Comparison of ENCODE assay signal across 13 cellular contexts in the genomic region with DNA sequence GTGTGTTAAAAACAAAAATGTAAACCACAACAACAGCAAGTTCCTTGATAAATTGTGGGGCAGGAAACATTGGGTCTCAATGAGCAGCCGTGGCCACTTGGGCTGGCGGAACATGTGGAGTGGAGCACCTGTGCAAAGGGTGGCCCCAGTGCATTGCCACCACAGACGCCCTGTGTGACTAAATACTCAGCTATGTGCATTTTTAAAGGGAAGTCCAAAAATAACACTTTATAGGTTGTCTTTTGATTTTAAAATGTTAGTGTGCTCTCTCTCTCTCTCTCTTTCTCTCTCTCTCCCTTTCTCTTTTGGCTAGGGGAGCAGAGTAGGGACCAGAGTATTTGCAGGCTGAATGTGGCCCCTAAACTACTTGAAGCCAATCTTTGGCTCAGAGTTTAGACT.
A peak's percentile ranks its signal among the peaks of the same experiment; 100 is the strongest.
DNase-seq lines count a peak whose midpoint lies in the region; ATAC-seq and TF ChIP-seq lines count a peak whose summit lies in the region.
"Had no signal": no experiment of that assay in that cellular context is flagged by ENCODE, and none has a peak within 500 bp of the region (broad histone marks: within the 10 kb centered on the region; RNA-seq: fewer than 3 reads in every experiment).

No MANE protein-coding gene starts in this region.

- intact Hi-C loops in activated B cell treated with CpG ODN at 0.5 μM for 24 hours (cut with micrococcal nuclease) (loop anchor here (5.0 kb wide), 1 partner anchor 97 kb away; no protein-coding TSS in a partner anchor), spleen (cut with DNase I; ENCODE audit: low total_unique reads) (no loop called here)

- ATAC-seq in activated B cell treated with CpG ODN at 0.5 μM for 24 hours (ENCODE audit: low read depth) = peak; percentile 43
- no peak for ATAC-seq in HG02623 (IDR thresholded peaks at IDR 0.05; ENCODE audit: unreplicated experiment)
- ATAC-seq: activated naive CD4-positive, alpha-beta T cell treated with anti-CD3 and anti-CD28 coated beads, Interleukin-2, amount 50 U/mL, for 72 hours had no signal

- TF ChIP-seq POLR2A in spleen (IDR thresholded peaks at IDR 0.05) = no peak

- peak overlapping the region in 1 of 8 donors; percentile 22 for H3K4me3 ChIP-seq in spleen
- H3K4me3 ChIP-seq: upper lobe of left lung had no signal

- CTCF ChIA-PET in activated B cell treated with CpG ODN at 0.5 μM for 24 hours (lab: Charles Lee) = no interaction called here

- no peaks in the 10 kb centered on the region for H3K27me3 Mint-ChIP-seq in activated B cell treated with CpG ODN at 0.5 μM for 24 hours

- H3K9me3 Mint-ChIP-seq in activated B cell treated with CpG ODN at 0.5 μM for 24 hours = peaks cover 2% of the 10 kb centered on the region

- POLR2A ChIA-PET in activated B cell treated with CpG ODN at 0.5 μM for 24 hours (lab: Charles Lee) = interaction anchor here (0.6 to 1.6 kb wide), 7 partner anchors 9 to 240 kb away, joined by 3 to 7 read pairs (median 4); a partner anchor contains a TSS

- H3K4me3 Mint-ChIP-seq in activated B cell treated with CpG ODN at 0.5 μM for 24 hours = peak overlapping the region; percentile 72

- TF ChIP-seq CTCF in activated B cell treated with CpG ODN at 0.5 μM for 24 hours (IDR thresholded peaks at IDR 0.05) = no peak
- TF ChIP-seq CTCF in spleen (IDR thresholded peaks at IDR 0.05 in 8 of 11, conservative IDR thresholded peaks at IDR 0.05 in 3 of 11) = no peak

- H3K4me1 ChIP-seq in spleen = peaks cover 12 to 84% (median 66%) of the 10 kb centered on the region in 6 donors

- peaks cover 75% of the 10 kb centered on the region for H3K4me1 Mint-ChIP-seq in activated B cell treated with CpG ODN at 0.5 μM for 24 hours

- 35 to 49% (median 41%) methylated on average over 3 of the region's 3 CpGs for whole genome bisulfite sequencing in spleen, 5 donors

- no peaks in the 10 kb centered on the region for H3K36me3 ChIP-seq in spleen
- H3K36me3 ChIP-seq: upper lobe of left lung had no signal

- peak; percentile 53 for DNase-seq in activated CD8-positive, alpha-beta memory T cell treated with anti-CD3 and anti-CD28 coated beads for 24 hours
- DNase-seq in activated CD8-positive, alpha-beta memory T cell treated with anti-CD3 and anti-CD28 coated beads, Interleukin-2, amount 50 U/mL, for 4 hours = no peak
- DNase-seq in HK-2 (ENCODE audit: unreplicated experiment) (peak; percentile 25), activated B cell treated with CpG ODN at 0.5 μM for 24 hours (no peak), spleen (peak; percentile 89), 8988T (no peak), NCI-H345 treated with DMSO at 0.1 percent for 48 hours (lab: John Stamatoyannopoulos, UW; ENCODE audit: unreplicated experiment) (no peak)
- DNase-seq: activated CD4-positive, alpha-beta T cell treated with anti-CD3 and anti-CD28 coated beads for 4 hours; GF-D8; glutamatergic neuron had no signal

- no peaks in the 10 kb centered on the region for H3K27me3 ChIP-seq in spleen (replicated peaks in 1 of 7)
- H3K27me3 ChIP-seq: upper lobe of left lung had no signal

- no peaks in the 10 kb centered on the region for H3K36me3 Mint-ChIP-seq in activated B cell treated with CpG ODN at 0.5 μM for 24 hours (ENCODE audit: low read depth)

- no peaks in the 10 kb centered on the region for H3K9me3 ChIP-seq in spleen
- H3K9me3 ChIP-seq: upper lobe of left lung had no signal

- H3K27ac ChIP-seq in spleen = peak overlapping the region; percentile 8 to 87 (median 72)
- H3K27ac ChIP-seq: upper lobe of left lung had no signal

- H3K27ac Mint-ChIP-seq in activated B cell treated with CpG ODN at 0.5 μM for 24 hours = peak overlapping the region; percentile 85

Comparison
In these comparisons a context has a peak if more than half of its experiments do, and no peak if none do; other contexts are left out.
1. DNase-seq: peak in activated CD8-positive, alpha-beta memory T cell treated with anti-CD3 and anti-CD28 coated beads for 24 hours (single experiment), HK-2 (single experiment) and spleen (single experiment); none in activated CD8-positive, alpha-beta memory T cell treated with anti-CD3 and anti-CD28 coated beads, Interleukin-2, amount 50 U/mL, for 4 hours (single experiment), activated B cell treated with CpG ODN at 0.5 μM for 24 hours (single experiment), 8988T (single experiment) and NCI-H345 treated with DMSO at 0.1 percent for 48 hours (single experiment).